In genomic region chr7:50449881-50450690, GRCh38 we compare ENCODE assay signal across 8 cellular contexts. TPM values are rescaled to one million over a fixed set of nuclear protein-coding genes. Genes with fewer than 3 reads are reported as not detected.
A peak's percentile ranks its signal among the peaks of the same experiment; 100 is the strongest.
DNase-seq lines count a peak whose midpoint lies in the region; TF ChIP-seq lines count a peak whose summit lies in the region.

A gene with protein sequence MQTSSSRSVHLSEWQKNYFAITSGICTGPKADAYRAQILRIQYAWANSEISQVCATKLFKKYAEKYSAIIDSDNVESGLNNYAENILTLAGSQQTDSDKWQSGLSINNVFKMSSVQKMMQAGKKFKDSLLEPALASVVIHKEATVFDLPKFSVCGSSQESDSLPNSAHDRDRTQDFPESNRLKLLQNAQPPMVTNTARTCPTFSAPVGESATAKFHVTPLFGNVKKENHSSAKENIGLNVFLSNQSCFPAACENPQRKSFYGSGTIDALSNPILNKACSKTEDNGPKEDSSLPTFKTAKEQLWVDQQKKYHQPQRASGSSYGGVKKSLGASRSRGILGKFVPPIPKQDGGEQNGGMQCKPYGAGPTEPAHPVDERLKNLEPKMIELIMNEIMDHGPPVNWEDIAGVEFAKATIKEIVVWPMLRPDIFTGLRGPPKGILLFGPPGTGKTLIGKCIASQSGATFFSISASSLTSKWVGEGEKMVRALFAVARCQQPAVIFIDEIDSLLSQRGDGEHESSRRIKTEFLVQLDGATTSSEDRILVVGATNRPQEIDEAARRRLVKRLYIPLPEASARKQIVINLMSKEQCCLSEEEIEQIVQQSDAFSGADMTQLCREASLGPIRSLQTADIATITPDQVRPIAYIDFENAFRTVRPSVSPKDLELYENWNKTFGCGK (minus strand): TSS chr7:50450350. CDS start chr7:50447287, 3,063 bp downstream.

- no peak for TF ChIP-seq CTCF in GM20000 (IDR thresholded peaks at IDR 0.05; ENCODE audit: extremely low read depth, missing control alignments)

- DNase-seq in COR-L47 (lab: John Stamatoyannopoulos, UW) (peak; percentile 87), GM20000 (ENCODE audit: low spot score) (peak; percentile 90), HS-5 (ENCODE audit: low read depth) (peak; percentile 23), NOMO-1 treated with DMSO at 0.1 percent for 48 hours (lab: John Stamatoyannopoulos, UW; ENCODE audit: unreplicated experiment) (peak; percentile 71), midbrain (lab: John Stamatoyannopoulos, UW) (peak; percentile 69)
- DNase-seq in activated CD8-positive, alpha-beta memory T cell treated with anti-CD3 and anti-CD28 coated beads, Interleukin-2, amount 50 U/mL, for 1 hour (ENCODE audit: extremely low read depth) = peak; percentile 38
- DNase-seq in stimulated activated CD8-positive, alpha-beta memory T cell treated with anti-CD3 and anti-CD28 coated beads, Interleukin-15, amount 100 ng/mL, for 48 hours (ENCODE audit: low read depth in 2 of 2) = peak; percentile 77 to 83

- in situ Hi-C loops in endometrial microvascular endothelial cells (cut with HindIII; ENCODE audit: inconsistent ontology term, low pct_unique_long_range_greater_than_20kb, low sequenced_read_pairs) = loop anchor here (25.0 kb wide), 1 partner anchor 687 kb away; no protein-coding TSS in a partner anchor

RNA-seq across cellular contexts. Expression of the gene that starts here (rescaled TPM):
- 37.4 TPM for total RNA-seq in endometrial microvascular endothelial cells (ENCODE audit: inconsistent ontology term)

Comparison
In these comparisons a context has a peak if more than half of its experiments do, and no peak if none do; other contexts are left out.
1. Peak in every context shown above with its lines: DNase-seq.
2. DNase-seq: peak in every context shown above with its lines; median percentile 90 in GM20000; 87 in COR-L47; 80 in stimulated activated CD8-positive, alpha-beta memory T cell treated with anti-CD3 and anti-CD28 coated beads, Interleukin-15, amount 100 ng/mL, for 48 hours; 71 in NOMO-1 treated with DMSO at 0.1 percent for 48 hours; 69 in midbrain; 38 in activated CD8-positive, alpha-beta memory T cell treated with anti-CD3 and anti-CD28 coated beads, Interleukin-2, amount 50 U/mL, for 1 hour; 23 in HS-5.